Comparison of ENCODE assay signal across 8 cellular contexts in genomic region chr17:77140166-77140877, GRCh38. TPM values are rescaled to one million over a fixed set of nuclear protein-coding genes. Genes with fewer than 3 reads are reported as not detected.
DNase-seq lines count a peak whose midpoint lies in the region; TF ChIP-seq lines count a peak whose summit lies in the region.

No MANE protein-coding gene starts in this region.

- peak overlapping the region; percentile 73 for H3K4me3 Mint-ChIP-seq in activated naive CD4-positive, alpha-beta T cell treated with anti-CD3 and anti-CD28 coated beads, Interleukin-2, amount 10 ng/mL, durations not matched to agents 7 days and 5 days

- H3K27me3 Mint-ChIP-seq in activated naive CD4-positive, alpha-beta T cell treated with anti-CD3 and anti-CD28 coated beads, Interleukin-2, amount 10 ng/mL, durations not matched to agents 7 days and 5 days, result peaks cover 7% of the 10 kb centered on the region

- peak overlapping the region; percentile 78 for H3K4me3 ChIP-seq in SJSA1
- H3K4me3 ChIP-seq in suprapubic skin, result peak overlapping the region; percentile 79

- no peak for TF ChIP-seq CTCF in suprapubic skin (IDR thresholded peaks at IDR 0.05)

- CTCF ChIA-PET in HEK293T (lab: Yijun Ruan, JAX), result interaction anchor here (1.0 kb wide), 1 partner anchor 52 kb away, joined by 5 read pairs; no protein-coding TSS in a partner anchor
- CTCF ChIA-PET in activated naive CD4-positive, alpha-beta T cell treated with anti-CD3 and anti-CD28 coated beads, Interleukin-2, amount 10 ng/mL, durations not matched to agents 7 days and 5 days (lab: Charles Lee), result interaction anchor here (1.4 to 2.4 kb wide), 3 partner anchors 11 to 53 kb away, joined by 4 to 7 read pairs (median 7); no protein-coding TSS in a partner anchor

- POLR2A ChIA-PET in HEK293T (lab: Yijun Ruan, JAX), result interaction anchor here (0.5 to 3.4 kb wide), 19 partner anchors 8 to 277 kb away, joined by 3 to 17 read pairs (median 4); no protein-coding TSS in a partner anchor

- H3K27me3 ChIP-seq in SJSA1 (replicated peaks) (no peaks in the 10 kb centered on the region), suprapubic skin (no peaks in the 10 kb centered on the region)

- TF ChIP-seq EP300 in suprapubic skin (IDR thresholded peaks at IDR 0.05), result no peak

- H3K36me3 Mint-ChIP-seq in activated naive CD4-positive, alpha-beta T cell treated with anti-CD3 and anti-CD28 coated beads, Interleukin-2, amount 10 ng/mL, durations not matched to agents 7 days and 5 days, result peaks cover 58% of the 10 kb centered on the region

- H3K36me3 ChIP-seq in SJSA1 (peaks cover 52% of the 10 kb centered on the region), suprapubic skin (peaks cover 9% of the 10 kb centered on the region)

- H3K9me3 Mint-ChIP-seq in activated naive CD4-positive, alpha-beta T cell treated with anti-CD3 and anti-CD28 coated beads, Interleukin-2, amount 10 ng/mL, durations not matched to agents 7 days and 5 days, result peaks cover 25% of the 10 kb centered on the region

- H3K4me1 ChIP-seq in SJSA1 (replicated peaks) (peaks cover 67% of the 10 kb centered on the region), suprapubic skin (peaks cover 33% of the 10 kb centered on the region)

- peak overlapping the region; percentile 95 for H3K27ac Mint-ChIP-seq in activated naive CD4-positive, alpha-beta T cell treated with anti-CD3 and anti-CD28 coated beads, Interleukin-2, amount 10 ng/mL, durations not matched to agents 7 days and 5 days

- DNase-seq in GM04504 (ENCODE audit: low read depth) (peak; percentile 95), HEK293T (ENCODE audit: extremely low spot score) (peak; percentile 100), MV-4-11 (lab: John Stamatoyannopoulos, UW) (peak; percentile 99), SJSA1 (ENCODE audit: low read depth in 1 of 2, low spot score in 2 of 2) (peak; percentile 100), germinal center (ENCODE audit: low spot score) (peak; percentile 97), nucleus accumbens (lab: John Stamatoyannopoulos, UW) (peak; percentile 83 to 100 (median 98)), suprapubic skin (ENCODE audit: low spot score in 2 of 2) (peak; percentile 100)
- DNase-seq in activated naive CD4-positive, alpha-beta T cell treated with anti-CD3 and anti-CD28 coated beads, Interleukin-2, amount 10 ng/mL, durations not matched to agents 7 days and 5 days, result peak; percentile 100

- WGBS in suprapubic skin, result 2% methylated on average over 24 of the region's 67 CpGs

- TF ChIP-seq POLR2A in suprapubic skin (IDR thresholded peaks at IDR 0.05), result peak; percentile 56 to 91

- peaks cover 70% of the 10 kb centered on the region for H3K4me1 Mint-ChIP-seq in activated naive CD4-positive, alpha-beta T cell treated with anti-CD3 and anti-CD28 coated beads, Interleukin-2, amount 10 ng/mL, durations not matched to agents 7 days and 5 days

- peak overlapping the region; percentile 98 for H3K27ac ChIP-seq in SJSA1
- peak overlapping the region; percentile 95 for H3K27ac ChIP-seq in suprapubic skin

- H3K9me3 ChIP-seq in SJSA1 (replicated peaks) (peaks cover 14% of the 10 kb centered on the region), suprapubic skin (no peaks in the 10 kb centered on the region)

TF ChIP-seq in HEK293T, 16 proteins besides CTCF, POLR2A, EP300 and RAD21:
- no peak for TF ChIP-seq ZNF384 (IDR thresholded peaks at IDR 0.05)
- TF ChIP-seq L3MBTL2 (conservative IDR thresholded peaks at IDR 0.05), result peak; percentile 89

RNA-seq across cellular contexts. Expression of gene SEC14L1, which starts 0.4 kb away (rescaled TPM):
- 31.5 and 76.0 TPM in 2 replicates for total RNA-seq in SJSA1 (2014; rRNA removed; shearing (Covaris generic))
- total RNA-seq in suprapubic skin, result 10 to 100 TPM; 35.5 to 87.3 (median 51.6) TPM

Comparison
In these comparisons a context has a peak if more than half of its experiments do, and no peak if none do; other contexts are left out.
1. Peak in every context shown above with its lines: DNase-seq, H3K4me3 ChIP-seq and H3K27ac ChIP-seq.